Comparison of ENCODE assay signal across 30 cellular contexts in genomic region chr14:103163199-103163598, GRCh38.
"Had no signal": no experiment of that assay in that cellular context is flagged by ENCODE, and none has a peak within 500 bp of the region (broad histone marks: within the 10 kb centered on the region; RNA-seq: fewer than 3 reads in every experiment).

No MANE protein-coding gene starts in this region.

- H3K27ac Mint-ChIP-seq: mesothelial cell of epicardium; naive B cell; natural killer cell; nephron progenitor cell; neural progenitor cell; progenitor cell of endocrine pancreas; stimulated activated naive B cell treated with anti-CD40 and anti-IgM and Interleukin-4, amounts not matched to agents 10 μg/mL and 1 μg/mL and 100 μg/mL, for 72 hours had no signal

- H3K9me3 Mint-ChIP-seq: natural killer cell had no signal

- H3K4me3 ChIP-seq: left lung, lower lobe of right lung, neural progenitor cell, right atrium auricular region, right lobe of liver, skin epidermis, stomach, testis, thyroid gland, transverse colon, upper lobe of left lung, vagina had no signal

- H3K36me3 Mint-ChIP-seq: mesothelial cell of epicardium; naive B cell; natural killer cell; neural progenitor cell; stimulated activated naive B cell treated with anti-CD40 and anti-IgM and Interleukin-4, amounts not matched to agents 10 μg/mL and 1 μg/mL and 100 μg/mL, for 72 hours had no signal

- ATAC-seq: left colon; left lung; lower lobe of right lung; natural killer cell; right lobe of liver; stimulated activated naive B cell treated with anti-CD40 and anti-IgM and Interleukin-4, amounts not matched to agents 10 μg/mL and 1 μg/mL and 100 μg/mL, for 72 hours; stimulated activated naive CD8-positive, alpha-beta T cell treated with anti-CD3 and anti-CD28 coated beads, Interleukin-15, Interleukin-2, amounts not matched to agents 100 U/mL and 50 U/mL, for 24 hours had no signal

- DNase-seq: hippocampal formation; kidney; left colon; left lung; lower lobe of right lung; mammary epithelial cell; mesenchymal stem cell; naive B cell; natural killer cell; nephron progenitor cell; occipital lobe; right lobe of liver; stimulated activated CD4-positive, alpha-beta T cell treated with anti-CD3 and anti-CD28 coated beads, Interleukin-12 subunit alpha, Interleukin-12 subunit beta, amount 100 ng/mL, for 4 hours; stimulated activated CD4-positive, alpha-beta T cell treated with anti-CD3 and anti-CD28 coated beads, Interleukin-15, amount 100 ng/mL, for 24 hours; stimulated activated CD4-positive, alpha-beta T cell treated with anti-CD3 and anti-CD28 coated beads, Interleukin-2, amount 100 ng/mL, for 24 hours; stimulated activated CD4-positive, alpha-beta T cell treated with anti-CD3 and anti-CD28 coated beads, Interleukin-4, amount 100 ng/mL, for 1 hour; stimulated activated naive B cell treated with anti-CD40 and anti-IgM and Interleukin-4, amounts not matched to agents 10 μg/mL and 1 μg/mL and 100 μg/mL, for 72 hours; stimulated activated naive CD8-positive, alpha-beta T cell treated with anti-CD3 and anti-CD28 coated beads, Interleukin-15, Interleukin-2, amounts not matched to agents 100 U/mL and 50 U/mL, for 24 hours; stomach; testis; thyroid gland; transverse colon; upper lobe of left lung had no signal

- H3K27me3 ChIP-seq: left lung, neural progenitor cell, right atrium auricular region, right lobe of liver, stomach, testis, thyroid gland, transverse colon, upper lobe of left lung, vagina had no signal

- H3K27ac ChIP-seq: left lung, lower lobe of right lung, neural progenitor cell, neutrophil, right atrium auricular region, right lobe of liver, skin epidermis, stomach, testis, thyroid gland, transverse colon, upper lobe of left lung, vagina had no signal

- H3K4me1 Mint-ChIP-seq: naive B cell; natural killer cell; neural progenitor cell; stimulated activated naive B cell treated with anti-CD40 and anti-IgM and Interleukin-4, amounts not matched to agents 10 μg/mL and 1 μg/mL and 100 μg/mL, for 72 hours had no signal

- H3K4me3 Mint-ChIP-seq: mesothelial cell of epicardium; naive B cell; natural killer cell; nephron progenitor cell; neural progenitor cell; stimulated activated naive B cell treated with anti-CD40 and anti-IgM and Interleukin-4, amounts not matched to agents 10 μg/mL and 1 μg/mL and 100 μg/mL, for 72 hours had no signal
